ENCODE assay signal across 19 cellular contexts in genomic region chr4:158131037-158131436, GRCh38. TPM values are rescaled to one million over a fixed set of nuclear protein-coding genes. Genes with fewer than 3 reads are reported as not detected.
A peak's percentile ranks its signal among the peaks of the same experiment; 100 is the strongest.
DNase-seq lines count a peak whose midpoint lies in the region; ATAC-seq and TF ChIP-seq lines count a peak whose summit lies in the region.
"Had no signal": no experiment of that assay in that cellular context is flagged by ENCODE, and none has a peak within 500 bp of the region (broad histone marks: within the 10 kb centered on the region; RNA-seq: fewer than 3 reads in every experiment).

No MANE protein-coding gene starts in this region.

- H3K36me3 ChIP-seq in BJ (ENCODE audit: control insufficient read depth, insufficient read depth, low read length) (no peaks in the 10 kb centered on the region), psoas muscle (ENCODE audit: insufficient read depth in 1 of 2, low read depth in 1 of 2) (no peaks in the 10 kb centered on the region)
- H3K36me3 ChIP-seq: SJCRH30 had no signal

- DNase-seq in BJ (ENCODE audit: low read depth) (peak; percentile 72), foreskin fibroblast (peak; percentile 66 to 85), renal cortical epithelial cell (ENCODE audit: low read depth) (peak; percentile 75), NCI-H1417 treated with DMSO at 0.1 percent for 48 hours (lab: John Stamatoyannopoulos, UW) (no peak), psoas muscle (no peak)
- DNase-seq in activated naive CD8-positive, alpha-beta T cell treated with anti-CD3 and anti-CD28 coated beads, Interleukin-2, amount 50 U/mL, for 24 hours = no peak
- DNase-seq: activated B cell treated with CpG ODN at 0.5 μM for 24 hours; activated T-cell treated with anti-CD3 and anti-CD28 coated beads, Interleukin-2, amount 50 U/mL, for 72 hours; AML-193; dermis blood vessel endothelial cell; hypothalamus; SJCRH30; T-helper 2 cell had no signal

- WGBS in psoas muscle, 3 donors = 14 to 41% (median 27%) methylated on average over 1 of the region's 1 CpG

- H3K27me3 Mint-ChIP-seq in activated naive CD8-positive, alpha-beta T cell treated with anti-CD3 and anti-CD28 coated beads, Interleukin-2, amount 50 U/mL, for 24 hours = no peaks in the 10 kb centered on the region
- H3K27me3 Mint-ChIP-seq: activated B cell treated with CpG ODN at 0.5 μM for 24 hours; stimulated activated naive CD8-positive, alpha-beta T cell treated with anti-CD3 and anti-CD28 coated beads, Interleukin-15, Interleukin-2, amounts not matched to agents 100 ng/mL and 50 ng/mL, for 24 hours had no signal

- CTCF ChIA-PET in BJ (lab: Yijun Ruan, JAX) = interaction anchor here (0.7 kb wide), 1 partner anchor 117 kb away, joined by 3 read pairs; no protein-coding TSS in a partner anchor

- no peaks in the 10 kb centered on the region for H3K27me3 ChIP-seq in BJ (ENCODE audit: control insufficient read depth, insufficient read depth, low read length)
- H3K27me3 ChIP-seq in psoas muscle (ENCODE audit: insufficient read depth in 3 of 3, low read length in 2 of 3) = no peaks in the 10 kb centered on the region
- H3K27me3 ChIP-seq: esophagus muscularis mucosa, SJCRH30 had no signal

- H3K4me1 Mint-ChIP-seq in activated naive CD8-positive, alpha-beta T cell treated with anti-CD3 and anti-CD28 coated beads, Interleukin-2, amount 50 U/mL, for 24 hours = no peaks in the 10 kb centered on the region
- H3K4me1 Mint-ChIP-seq: activated B cell treated with CpG ODN at 0.5 μM for 24 hours had no signal

- H3K4me3 Mint-ChIP-seq in activated naive CD8-positive, alpha-beta T cell treated with anti-CD3 and anti-CD28 coated beads, Interleukin-2, amount 50 U/mL, for 24 hours = no peak overlapping the region
- H3K4me3 Mint-ChIP-seq: activated B cell treated with CpG ODN at 0.5 μM for 24 hours; activated T-cell treated with anti-CD3 and anti-CD28 coated beads, Interleukin-2, amount 50 U/mL, for 72 hours; stimulated activated naive CD8-positive, alpha-beta T cell treated with anti-CD3 and anti-CD28 coated beads, Interleukin-15, Interleukin-2, amounts not matched to agents 100 ng/mL and 50 ng/mL, for 24 hours had no signal

- TF ChIP-seq CTCF in BJ (IDR thresholded peaks at IDR 0.05; ENCODE audit: insufficient read depth, low read depth, low read length) = no peak
- no peak for TF ChIP-seq CTCF in VCaP (conservative IDR thresholded peaks at IDR 0.05)
- no peak for TF ChIP-seq CTCF in foreskin fibroblast (IDR thresholded peaks at IDR 0.05; ENCODE audit: low read depth, low read length)
- no peak for TF ChIP-seq CTCF in psoas muscle (IDR thresholded peaks at IDR 0.05)

- POLR2A ChIA-PET in BJ (lab: Charles Lee) = interaction anchor here (0.6 kb wide), 1 partner anchor 1172 kb away, joined by 4 read pairs; no protein-coding TSS in a partner anchor

- H3K9me3 Mint-ChIP-seq in activated naive CD8-positive, alpha-beta T cell treated with anti-CD3 and anti-CD28 coated beads, Interleukin-2, amount 50 U/mL, for 24 hours = no peaks in the 10 kb centered on the region
- H3K9me3 Mint-ChIP-seq: activated B cell treated with CpG ODN at 0.5 μM for 24 hours; activated naive CD4-positive, alpha-beta T cell treated with anti-CD3 and anti-CD28 coated beads, Interleukin-2, amount 50 U/mL, for 72 hours; activated T-cell treated with anti-CD3 and anti-CD28 coated beads, Interleukin-2, amount 50 U/mL, for 72 hours; stimulated activated naive CD8-positive, alpha-beta T cell treated with anti-CD3 and anti-CD28 coated beads, Interleukin-15, Interleukin-2, amounts not matched to agents 100 ng/mL and 50 ng/mL, for 24 hours had no signal

- no peak overlapping the region for H3K4me3 ChIP-seq in BJ (ENCODE audit: low read depth, low read length)
- H3K4me3 ChIP-seq in foreskin fibroblast (ENCODE audit: low read depth in 1 of 2, low read length in 2 of 2) = no peak overlapping the region
- no peak overlapping the region for H3K4me3 ChIP-seq in psoas muscle
- H3K4me3 ChIP-seq: esophagus muscularis mucosa, GM12878, SJCRH30 had no signal

- H3K27ac Mint-ChIP-seq in activated naive CD8-positive, alpha-beta T cell treated with anti-CD3 and anti-CD28 coated beads, Interleukin-2, amount 50 U/mL, for 24 hours = no peak overlapping the region
- H3K27ac Mint-ChIP-seq: activated B cell treated with CpG ODN at 0.5 μM for 24 hours; activated naive CD4-positive, alpha-beta T cell treated with anti-CD3 and anti-CD28 coated beads, Interleukin-2, amount 50 U/mL, for 72 hours; activated T-cell treated with anti-CD3 and anti-CD28 coated beads, Interleukin-2, amount 50 U/mL, for 72 hours; stimulated activated naive CD8-positive, alpha-beta T cell treated with anti-CD3 and anti-CD28 coated beads, Interleukin-15, Interleukin-2, amounts not matched to agents 100 ng/mL and 50 ng/mL, for 24 hours had no signal

- H3K36me3 Mint-ChIP-seq in activated naive CD8-positive, alpha-beta T cell treated with anti-CD3 and anti-CD28 coated beads, Interleukin-2, amount 50 U/mL, for 24 hours (ENCODE audit: low read depth) = no peaks in the 10 kb centered on the region
- H3K36me3 Mint-ChIP-seq: activated naive CD4-positive, alpha-beta T cell treated with anti-CD3 and anti-CD28 coated beads, Interleukin-2, amount 50 U/mL, for 72 hours had no signal

- ATAC-seq in psoas muscle (no peak), GM18873 (IDR thresholded peaks at IDR 0.05; ENCODE audit: low FRiP score, unreplicated experiment) (no peak)
- ATAC-seq in activated naive CD8-positive, alpha-beta T cell treated with anti-CD3 and anti-CD28 coated beads, Interleukin-2, amount 50 U/mL, for 24 hours = no peak
- ATAC-seq: activated naive CD4-positive, alpha-beta T cell treated with anti-CD3 and anti-CD28 coated beads, Interleukin-2, amount 50 U/mL, for 72 hours; activated T-cell treated with anti-CD3 and anti-CD28 coated beads, Interleukin-2, amount 50 U/mL, for 72 hours; GM12878 had no signal

- H3K27ac ChIP-seq in VCaP (peak overlapping the region; percentile 46), psoas muscle (no peak overlapping the region)
- H3K27ac ChIP-seq: SJCRH30 had no signal

- H3K4me1 ChIP-seq in psoas muscle = no peaks in the 10 kb centered on the region
- H3K4me1 ChIP-seq: SJCRH30 had no signal

- no peaks in the 10 kb centered on the region for H3K9me3 ChIP-seq in psoas muscle
- H3K9me3 ChIP-seq: esophagus muscularis mucosa, SJCRH30 had no signal

- intact Hi-C loops in psoas muscle (cut with DNase I) = no loop called here

RNA-seq across cellular contexts. Expression of gene GASK1B, which starts 41.8 kb away (rescaled TPM):
- 4.9 and 11.6 TPM in 2 replicates for polyA plus RNA-seq in BJ (2011; rRNA removed)
- 3.8 and 7.4 TPM in 2 replicates for polyA minus RNA-seq in BJ (2011; rRNA and poly(A)+ RNA removed)
- 2.8 and 4.4 TPM in 2 replicates for total RNA-seq in renal cortical epithelial cell
- 10 to 100 TPM in 1 of 4 donors, 1 to 10 TPM in 3; 5.3 to 16.7 (median 8.0) TPM for total RNA-seq in psoas muscle
- polyA plus RNA-seq in psoas muscle = 1 to 10 TPM; 2.6 to 5.4 (median 3.2) TPM
- total RNA-seq: activated B cell treated with CpG ODN at 0.5 μM for 24 hours; activated naive CD4-positive, alpha-beta T cell treated with anti-CD3 and anti-CD28 coated beads, Interleukin-2, amount 50 U/mL, for 72 hours; activated T-cell treated with anti-CD3 and anti-CD28 coated beads, Interleukin-2, amount 50 U/mL, for 72 hours had no signal

Comparison
In these comparisons a context has a peak if more than half of its experiments do, and no peak if none do; other contexts are left out.
1. DNase-seq: peak in BJ (single experiment), foreskin fibroblast (2 of 2) and renal cortical epithelial cell (single experiment); none in NCI-H1417 treated with DMSO at 0.1 percent for 48 hours (single experiment), psoas muscle (0 of 2) and activated naive CD8-positive, alpha-beta T cell treated with anti-CD3 and anti-CD28 coated beads, Interleukin-2, amount 50 U/mL, for 24 hours (single experiment).